Comparison of ENCODE assay signal across 12 cellular contexts in genomic region chr7:380724-381210, GRCh38.
DNase-seq lines count a peak whose midpoint lies in the region; ATAC-seq and TF ChIP-seq lines count a peak whose summit lies in the region.
"Had no signal": no experiment of that assay in that cellular context is flagged by ENCODE, and none has a peak within 500 bp of the region (broad histone marks: within the 10 kb centered on the region; RNA-seq: fewer than 3 reads in every experiment).

No MANE protein-coding gene starts in this region.

- H3K27me3 ChIP-seq in BLaER1: peaks cover 7% of the 10 kb centered on the region

- peaks cover 27% of the 10 kb centered on the region for H3K9me3 ChIP-seq in BLaER1

- ATAC-seq in memory B cell (ENCODE audit: low read depth) (no peak), HG03095 (IDR thresholded peaks at IDR 0.05; ENCODE audit: unreplicated experiment) (no peak)

- H3K4me1 Mint-ChIP-seq in activated T-helper 1 cell treated with anti-CD3 and anti-CD28 coated beads, Interleukin-12 subunit alpha, Interleukin-12 subunit beta, Interleukin-2, Interleukin-4 antibody, amounts not matched to agents 30 ng/mL and 10 ng/mL and 1 ng/mL, durations not matched to agents 14 hours and 24 hours and 36 hours (ENCODE audit: low read depth): peaks cover 15% of the 10 kb centered on the region
- peaks cover 17% of the 10 kb centered on the region for H3K4me1 Mint-ChIP-seq in memory B cell
- no peaks in the 10 kb centered on the region for H3K4me1 Mint-ChIP-seq in HFFc6 (ENCODE audit: low read depth)

- H3K27ac Mint-ChIP-seq in activated T-helper 1 cell treated with anti-CD3 and anti-CD28 coated beads, Interleukin-12 subunit alpha, Interleukin-12 subunit beta, Interleukin-2, Interleukin-4 antibody, amounts not matched to agents 30 ng/mL and 10 ng/mL and 1 ng/mL, durations not matched to agents 14 hours and 24 hours and 36 hours: peak overlapping the region; percentile 68
- H3K27ac Mint-ChIP-seq in memory B cell (peak overlapping the region; percentile 84), HFFc6 (no peak overlapping the region)

- peak overlapping the region; percentile 97 for H3K4me2 ChIP-seq in BLaER1

- peak overlapping the region; percentile 52; the same call in 1 of the 2 replicates for H3K9ac ChIP-seq in BLaER1

- no peaks in the 10 kb centered on the region for H4K20me1 ChIP-seq in BLaER1

- H3K4me3 Mint-ChIP-seq in activated T-helper 1 cell treated with anti-CD3 and anti-CD28 coated beads, Interleukin-12 subunit alpha, Interleukin-12 subunit beta, Interleukin-2, Interleukin-4 antibody, amounts not matched to agents 30 ng/mL and 10 ng/mL and 1 ng/mL, durations not matched to agents 14 hours and 24 hours and 36 hours: no peak overlapping the region
- H3K4me3 Mint-ChIP-seq in memory B cell: peak overlapping the region; percentile 34
- no peak overlapping the region for H3K4me3 Mint-ChIP-seq in HFFc6

- peak overlapping the region; percentile 47 for H3K4me3 ChIP-seq in BLaER1

- peaks cover 21% of the 10 kb centered on the region for H3K27me3 Mint-ChIP-seq in activated T-helper 1 cell treated with anti-CD3 and anti-CD28 coated beads, Interleukin-12 subunit alpha, Interleukin-12 subunit beta, Interleukin-2, Interleukin-4 antibody, amounts not matched to agents 30 ng/mL and 10 ng/mL and 1 ng/mL, durations not matched to agents 14 hours and 24 hours and 36 hours (ENCODE audit: insufficient read depth)
- H3K27me3 Mint-ChIP-seq in memory B cell (peaks cover 8% of the 10 kb centered on the region), HFFc6 (ENCODE audit: insufficient read depth) (peaks cover 17% of the 10 kb centered on the region)

- TF ChIP-seq CTCF in HFFc6 (IDR thresholded peaks at IDR 0.05): no peak

- H3K9me3 Mint-ChIP-seq in activated T-helper 1 cell treated with anti-CD3 and anti-CD28 coated beads, Interleukin-12 subunit alpha, Interleukin-12 subunit beta, Interleukin-2, Interleukin-4 antibody, amounts not matched to agents 30 ng/mL and 10 ng/mL and 1 ng/mL, durations not matched to agents 14 hours and 24 hours and 36 hours: peaks cover 21% of the 10 kb centered on the region
- H3K9me3 Mint-ChIP-seq in memory B cell (peaks cover 9% of the 10 kb centered on the region), HFFc6 (peaks cover 16% of the 10 kb centered on the region)

- H3K4me1 ChIP-seq in BLaER1: peaks cover 69% of the 10 kb centered on the region

- DNase-seq in AG20443 (ENCODE audit: low spot score) (peak; percentile 10), memory B cell (ENCODE audit: low spot score in 2 of 2) (no peak), HFFc6 (no peak), DMS53 (lab: John Stamatoyannopoulos, UW) (no peak)
- no peak for DNase-seq in activated T-helper 1 cell treated with anti-CD3 and anti-CD28 coated beads, Interleukin-12 subunit alpha, Interleukin-12 subunit beta, Interleukin-2, Interleukin-4 antibody, amounts not matched to agents 30 ng/mL and 10 ng/mL and 1 ng/mL, durations not matched to agents 14 hours and 24 hours and 36 hours (ENCODE audit: low spot score)
- DNase-seq: activated gamma-delta T cell treated with Interleukin-2 at 50 U/mL for 16 hours; KG1; NCI-H1417 treated with DMSO at 0.1 percent for 48 hours; stimulated activated CD4-positive, alpha-beta T cell treated with anti-CD3 and anti-CD28 coated beads, Interleukin-4, amount 100 ng/mL, for 1 hour had no signal

- intact Hi-C loops in activated T-helper 1 cell treated with anti-CD3 and anti-CD28 coated beads, Interleukin-12 subunit alpha, Interleukin-12 subunit beta, Interleukin-2, Interleukin-4 antibody, amounts not matched to agents 30 ng/mL and 10 ng/mL and 1 ng/mL, durations not matched to agents 14 hours and 24 hours and 36 hours (cut with micrococcal nuclease): no loop called here

- H3K27ac ChIP-seq in BLaER1: peak overlapping the region; percentile 77
- H3K27ac ChIP-seq: epithelial cell of prostate had no signal

- no peaks in the 10 kb centered on the region for H3K36me3 ChIP-seq in BLaER1

- peaks cover 12% of the 10 kb centered on the region for H3K36me3 Mint-ChIP-seq in activated T-helper 1 cell treated with anti-CD3 and anti-CD28 coated beads, Interleukin-12 subunit alpha, Interleukin-12 subunit beta, Interleukin-2, Interleukin-4 antibody, amounts not matched to agents 30 ng/mL and 10 ng/mL and 1 ng/mL, durations not matched to agents 14 hours and 24 hours and 36 hours (ENCODE audit: low read depth)
- peaks cover 3% of the 10 kb centered on the region for H3K36me3 Mint-ChIP-seq in memory B cell
- no peaks in the 10 kb centered on the region; the same call in 1 of the 2 replicates for H3K36me3 Mint-ChIP-seq in HFFc6 (ENCODE audit: low read depth)
